In the genomic region with DNA sequence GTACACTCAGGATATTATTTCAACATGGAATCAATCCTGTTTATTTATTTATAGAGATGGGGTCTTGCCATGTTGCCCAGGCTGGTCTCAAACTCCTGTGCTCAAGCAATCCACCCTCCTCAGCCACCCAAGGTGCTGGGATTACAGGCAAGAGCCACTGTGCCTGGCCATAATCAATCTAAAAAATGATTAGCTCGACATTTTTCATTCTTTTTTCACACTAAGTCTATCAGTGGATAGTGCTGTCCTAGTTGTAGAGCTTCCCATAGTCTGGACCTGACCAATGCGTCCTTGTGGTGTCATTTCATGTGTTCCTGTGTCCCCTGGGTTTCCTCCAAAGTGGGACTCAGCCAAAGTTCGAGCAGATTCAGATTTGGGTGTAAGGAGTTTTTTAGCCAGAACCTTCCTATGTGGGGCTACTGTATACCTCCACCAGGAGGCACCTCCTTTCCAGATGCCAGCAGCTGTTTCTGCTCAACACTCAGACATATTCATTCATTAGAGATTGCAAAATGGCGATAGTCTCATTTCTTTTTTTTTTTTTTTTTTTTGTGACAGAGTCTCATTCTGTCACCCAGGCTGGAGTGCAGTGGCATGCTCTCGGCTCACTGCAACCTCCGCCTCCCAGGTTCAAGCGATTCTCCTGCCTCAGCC, we compare ENCODE assay signal across 9 cellular contexts.
DNase-seq lines count a peak whose midpoint lies in the region; ATAC-seq and TF ChIP-seq lines count a peak whose summit lies in the region.
"Had no signal": no experiment of that assay in that cellular context is flagged by ENCODE, and none has a peak within 500 bp of the region (broad histone marks: within the 10 kb centered on the region; RNA-seq: fewer than 3 reads in every experiment).

No MANE protein-coding gene starts in this region.

- no peak overlapping the region for H3K4me3 Mint-ChIP-seq in Calu3 (ENCODE audit: low read depth, unreplicated experiment)
- no peak overlapping the region for H3K4me3 Mint-ChIP-seq in GM23338
- H3K4me3 Mint-ChIP-seq in T-helper 17 cell = peak overlapping the region; percentile 52

- no peak overlapping the region for H3K4me3 ChIP-seq in GM23338

- peaks cover 11% of the 10 kb centered on the region for H3K27me3 Mint-ChIP-seq in Calu3 (ENCODE audit: unreplicated experiment)
- H3K27me3 Mint-ChIP-seq in GM23338 (ENCODE audit: insufficient read depth, low read depth, poor library complexity) = peaks cover 6% of the 10 kb centered on the region
- H3K27me3 Mint-ChIP-seq in T-helper 17 cell = no peaks in the 10 kb centered on the region

- intact Hi-C loops in Calu3 (cut with micrococcal nuclease; ENCODE audit: unreplicated experiment) = no loop called here

- H3K27ac Mint-ChIP-seq in Calu3 (ENCODE audit: unreplicated experiment) (no peak overlapping the region), GM23338 (no peak overlapping the region), T-helper 17 cell (peak overlapping the region; percentile 43)

- no peaks in the 10 kb centered on the region for H4K20me1 ChIP-seq in GM23338 (replicated peaks; ENCODE audit: insufficient read depth)

- TF ChIP-seq CTCF in Calu3 (IDR thresholded peaks at IDR 0.05; ENCODE audit: unreplicated experiment) = no peak
- peak; percentile 19; a peak in 2 of 4 replicates for TF ChIP-seq CTCF in GM23338 (conservative IDR thresholded peaks at IDR 0.05; ENCODE audit: low read depth in 2 of 2)

- H3K9me3 ChIP-seq in T-helper 17 cell (ENCODE audit: control insufficient read depth, low read length, poor library complexity, severe bottlenecking) = no peaks in the 10 kb centered on the region

- no peaks in the 10 kb centered on the region for H3K27me3 ChIP-seq in GM23338 (ENCODE audit: insufficient read depth)

- H3K36me3 Mint-ChIP-seq in Calu3 (ENCODE audit: insufficient read depth, unreplicated experiment) (no peaks in the 10 kb centered on the region), GM23338 (ENCODE audit: low read depth) (peaks cover 40% of the 10 kb centered on the region), T-helper 17 cell (ENCODE audit: low read depth) (no peaks in the 10 kb centered on the region)

- no peaks in the 10 kb centered on the region for H3K9me3 Mint-ChIP-seq in Calu3 (ENCODE audit: low read depth, unreplicated experiment)
- H3K9me3 Mint-ChIP-seq in GM23338 = no peaks in the 10 kb centered on the region

- no peak for TF ChIP-seq POLR2A in GM18505 (IDR thresholded peaks at IDR 0.05; ENCODE audit: borderline replicate concordance, extremely low read depth, insufficient read depth, insufficient read length)

- H3K9me2 ChIP-seq in GM23338 (ENCODE audit: insufficient read depth) = no peaks in the 10 kb centered on the region

- no TSS peak for BruUV-seq in Calu3 (replicated peaks; lab: Mats Ljungman, UMichigan)

- DNase-seq in Calu3 (peak; percentile 20), GM23338 (ENCODE audit: low spot score) (peak; percentile 30), T-helper 17 cell (no peak), iPS-NIHi7 (ENCODE audit: extremely low spot score) (peak; percentile 23), inferior parietal cortex (ENCODE audit: extremely low spot score) (no peak), hepatic stellate cell (ENCODE audit: low spot score) (no peak)
- DNase-seq in activated CD8-positive, alpha-beta memory T cell treated with anti-CD3 and anti-CD28 coated beads, Interleukin-2, amount 50 U/mL, for 4 hours = no peak
- DNase-seq: NCI-H2171 treated with DMSO at 0.1 percent for 48 hours had no signal

- H3K27ac ChIP-seq in GM23338 (ENCODE audit: low read depth) = peak overlapping the region; percentile 26; the same call in 1 of the 2 replicates

- no peaks in the 10 kb centered on the region for H3K4me1 ChIP-seq in GM23338 (ENCODE audit: insufficient read depth)

- H2AFZ ChIP-seq in GM23338 = no peak overlapping the region

- no peaks in the 10 kb centered on the region for H3K36me3 ChIP-seq in GM23338 (ENCODE audit: insufficient read depth)

- H3K4me1 Mint-ChIP-seq in Calu3 (ENCODE audit: low read depth, unreplicated experiment) (peaks cover 9% of the 10 kb centered on the region), GM23338 (no peaks in the 10 kb centered on the region), T-helper 17 cell (peaks cover 27% of the 10 kb centered on the region)

- CTCF ChIA-PET in Calu3 (lab: Charles Lee) = interaction anchor here (0.6 to 1.4 kb wide), 6 partner anchors 13 to 387 kb away, joined by 3 read pairs; partner anchors contain the start of gene EIF3K

- H3F3A ChIP-seq in GM23338 (replicated peaks; ENCODE audit: low read depth) = no peaks in the 10 kb centered on the region; the same call in 1 of the 2 replicates

- H3K4me2 ChIP-seq in GM23338 = no peak overlapping the region

- ATAC-seq in GM23338 (no peak; the same call in 2 of the 3 replicates), T-helper 17 cell (peak; percentile 54), GM18505 (IDR thresholded peaks at IDR 0.05; ENCODE audit: unreplicated experiment) (no peak)

- no peaks in the 10 kb centered on the region for H3K79me2 ChIP-seq in GM23338 (replicated peaks; ENCODE audit: insufficient read depth)

TF ChIP-seq in GM23338, 12 proteins besides CTCF, POLR2A, EP300 and RAD21:
- no peak for TF ChIP-seq JUNB (IDR thresholded peaks at IDR 0.05; ENCODE audit: unreplicated experiment)
- no peak for TF ChIP-seq STAT1 (IDR thresholded peaks at IDR 0.05; ENCODE audit: unreplicated experiment)
- TF ChIP-seq CREB1 (CRISPR knock-in tag; IDR thresholded peaks at IDR 0.05; ENCODE audit: low read depth) = no peak
- TF ChIP-seq, protein P1, sequence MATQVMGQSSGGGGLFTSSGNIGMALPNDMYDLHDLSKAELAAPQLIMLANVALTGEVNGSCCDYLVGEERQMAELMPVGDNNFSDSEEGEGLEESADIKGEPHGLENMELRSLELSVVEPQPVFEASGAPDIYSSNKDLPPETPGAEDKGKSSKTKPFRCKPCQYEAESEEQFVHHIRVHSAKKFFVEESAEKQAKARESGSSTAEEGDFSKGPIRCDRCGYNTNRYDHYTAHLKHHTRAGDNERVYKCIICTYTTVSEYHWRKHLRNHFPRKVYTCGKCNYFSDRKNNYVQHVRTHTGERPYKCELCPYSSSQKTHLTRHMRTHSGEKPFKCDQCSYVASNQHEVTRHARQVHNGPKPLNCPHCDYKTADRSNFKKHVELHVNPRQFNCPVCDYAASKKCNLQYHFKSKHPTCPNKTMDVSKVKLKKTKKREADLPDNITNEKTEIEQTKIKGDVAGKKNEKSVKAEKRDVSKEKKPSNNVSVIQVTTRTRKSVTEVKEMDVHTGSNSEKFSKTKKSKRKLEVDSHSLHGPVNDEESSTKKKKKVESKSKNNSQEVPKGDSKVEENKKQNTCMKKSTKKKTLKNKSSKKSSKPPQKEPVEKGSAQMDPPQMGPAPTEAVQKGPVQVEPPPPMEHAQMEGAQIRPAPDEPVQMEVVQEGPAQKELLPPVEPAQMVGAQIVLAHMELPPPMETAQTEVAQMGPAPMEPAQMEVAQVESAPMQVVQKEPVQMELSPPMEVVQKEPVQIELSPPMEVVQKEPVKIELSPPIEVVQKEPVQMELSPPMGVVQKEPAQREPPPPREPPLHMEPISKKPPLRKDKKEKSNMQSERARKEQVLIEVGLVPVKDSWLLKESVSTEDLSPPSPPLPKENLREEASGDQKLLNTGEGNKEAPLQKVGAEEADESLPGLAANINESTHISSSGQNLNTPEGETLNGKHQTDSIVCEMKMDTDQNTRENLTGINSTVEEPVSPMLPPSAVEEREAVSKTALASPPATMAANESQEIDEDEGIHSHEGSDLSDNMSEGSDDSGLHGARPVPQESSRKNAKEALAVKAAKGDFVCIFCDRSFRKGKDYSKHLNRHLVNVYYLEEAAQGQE (IDR thresholded peaks at IDR 0.05; ENCODE audit: unreplicated experiment) = no peak
- TF ChIP-seq POLR2AphosphoS5 (IDR thresholded peaks at IDR 0.05; ENCODE audit: low read depth) = no peak
- no peak for TF ChIP-seq EZH2 (IDR thresholded peaks at IDR 0.05; ENCODE audit: low read depth, unreplicated experiment)
- TF ChIP-seq NANOG (IDR thresholded peaks at IDR 0.05; ENCODE audit: borderline replicate concordance) = no peak
- no peak for TF ChIP-seq ZNF114 (CRISPR knock-in tag; IDR thresholded peaks at IDR 0.05)
TF ChIP-seq in GM23338: peak in this region for 0.

Comparison
In these comparisons a context has a peak if more than half of its experiments do, and no peak if none do; other contexts are left out.
1. DNase-seq: peak in Calu3 (single experiment), GM23338 (single experiment) and iPS-NIHi7 (single experiment); none in T-helper 17 cell (0 of 3), inferior parietal cortex (single experiment), activated CD8-positive, alpha-beta memory T cell treated with anti-CD3 and anti-CD28 coated beads, Interleukin-2, amount 50 U/mL, for 4 hours (single experiment) and hepatic stellate cell (single experiment).